ENCODE assay signal across 8 cellular contexts in genomic region chr19:12365094-12365371, GRCh38. TPM values are rescaled to one million over a fixed set of nuclear protein-coding genes. Genes with fewer than 3 reads are reported as not detected.
A peak's percentile ranks its signal among the peaks of the same experiment; 100 is the strongest.
DNase-seq lines count a peak whose midpoint lies in the region; ATAC-seq, FAIRE-seq and TF ChIP-seq lines count a peak whose summit lies in the region.

No MANE protein-coding gene starts in this region.

- 0% methylated on average over 17 of the region's 19 CpGs for WGBS in GM12878 (ENCODE audit: insufficient coverage, insufficient replicate concordance, low lambda C conversion rate, missing lambda C conversion rate)

- in situ Hi-C loops in GM12878 (cut with MboI) = no loop called here

- peak overlapping the region; percentile 66 for H3K9ac ChIP-seq in GM12878 (ENCODE audit: control insufficient read depth, insufficient read depth, low read length)

- H3K4me3 ChIP-seq in GM12878 = peak overlapping the region; percentile 74

- BruUV-seq in GM12878 (replicated peaks; lab: Mats Ljungman, UMichigan) = no TSS peak

- H3K27ac ChIP-seq in GM12878 (ENCODE audit: control insufficient read depth, insufficient read depth) = peak overlapping the region; percentile 55

- peak; percentile 33 for ATAC-seq in GM19023 (IDR thresholded peaks at IDR 0.05; ENCODE audit: unreplicated experiment)
- ATAC-seq in GM12878 = peak; percentile 17; the same call in 2 of the 3 replicates
- ATAC-seq in stimulated activated naive B cell treated with anti-CD40 and anti-IgM and Interleukin-4, amounts not matched to agents 10 μg/mL and 1 μg/mL and 100 μg/mL, for 72 hours (replicated peaks) = peak; percentile 33 to 36
- ATAC-seq in GM18517 (IDR thresholded peaks at IDR 0.05; ENCODE audit: unreplicated experiment) = no peak

- SMC1A ChIA-PET in GM12878 (lab: Charles Lee; ENCODE audit: uncharacterized antibody, unreplicated experiment) = interaction anchor here (1.2 to 2.8 kb wide), 2 partner anchors 32 to 130 kb away, joined by 5 to 11 read pairs; partner anchors contain the start of gene ZNF563

- FAIRE-seq in GM12878 (lab: Jason Lieb, UNC) = no peak

- peak overlapping the region in 1 of 3 donors; percentile 29 for H3K27ac Mint-ChIP-seq in IgD-negative memory B cell
- peak overlapping the region; percentile 95 for H3K27ac Mint-ChIP-seq in stimulated activated naive B cell treated with anti-CD40 and anti-IgM and Interleukin-4, amounts not matched to agents 10 μg/mL and 1 μg/mL and 100 μg/mL, for 72 hours

- H3K36me3 Mint-ChIP-seq in IgD-negative memory B cell = peaks cover 2% of the 10 kb centered on the region
- peaks cover 4 to 7% of the 10 kb centered on the region in 2 donors for H3K36me3 Mint-ChIP-seq in stimulated activated naive B cell treated with anti-CD40 and anti-IgM and Interleukin-4, amounts not matched to agents 10 μg/mL and 1 μg/mL and 100 μg/mL, for 72 hours

- H3K4me3 Mint-ChIP-seq in IgD-negative memory B cell = peak overlapping the region; percentile 87 to 100 (median 98)
- H3K4me3 Mint-ChIP-seq in stimulated activated naive B cell treated with anti-CD40 and anti-IgM and Interleukin-4, amounts not matched to agents 10 μg/mL and 1 μg/mL and 100 μg/mL, for 72 hours = peak overlapping the region; percentile 98 to 100

- no peak for TF ChIP-seq CTCF in GM12878 (IDR thresholded peaks at IDR 0.05 in 2 of 3, conservative IDR thresholded peaks at IDR 0.05 in 1 of 3; ENCODE audit: control insufficient read depth in 2 of 3, extremely low read depth in 1 of 3, insufficient read depth in 1 of 3, low read depth in 3 of 3, low read length in 3 of 3)

- H3K9me3 ChIP-seq in GM12878 (replicated peaks; ENCODE audit: control insufficient read depth, insufficient read depth, low read length) = peaks cover 4% of the 10 kb centered on the region; the same call in 2 of the 3 replicates

- no peak for TF ChIP-seq POLR2A in GM12878 (IDR thresholded peaks at IDR 0.05; ENCODE audit: low read depth, low read length)

- H3K36me3 ChIP-seq in GM12878 (ENCODE audit: control insufficient read depth in 2 of 2, insufficient read depth in 2 of 2, low read length in 1 of 2) = no peaks in the 10 kb centered on the region

- H3K4me1 ChIP-seq in GM12878 (ENCODE audit: control insufficient read depth, insufficient read depth, low read length) = no peaks in the 10 kb centered on the region; the same call in 1 of the 2 replicates

- POLR2A ChIA-PET in GM12878 (lab: Charles Lee) = interaction anchor here (0.5 to 1.0 kb wide), 4 partner anchors 32 to 247 kb away, joined by 3 to 8 read pairs (median 4); partner anchors contain the start of genes ZNF44 and ZNF563
- POLR2A ChIA-PET in HEK293T (lab: Yijun Ruan, JAX) = interaction anchor here (0.8 to 1.5 kb wide), 4 partner anchors 32 to 119 kb away, joined by 3 to 8 read pairs (median 3); partner anchors contain the start of gene ZNF563

- intact Hi-C loops in GM12878 (cut with micrococcal nuclease; ENCODE audit: unreplicated experiment) = no loop called here

- no peaks in the 10 kb centered on the region for H3K27me3 ChIP-seq in GM12878 (replicated peaks in 1 of 2; ENCODE audit: control insufficient read depth in 2 of 2, insufficient read depth in 2 of 2, low read length in 1 of 2)

- H3K4me1 Mint-ChIP-seq in IgD-negative memory B cell = peaks cover 9 to 18% (median 15%) of the 10 kb centered on the region in 3 donors
- peaks cover 25 to 43% of the 10 kb centered on the region in 2 donors for H3K4me1 Mint-ChIP-seq in stimulated activated naive B cell treated with anti-CD40 and anti-IgM and Interleukin-4, amounts not matched to agents 10 μg/mL and 1 μg/mL and 100 μg/mL, for 72 hours

- RAD21 ChIA-PET in GM12878 (lab: Charles Lee; ENCODE audit: unreplicated experiment) = interaction anchor here (0.6 to 1.5 kb wide), 6 partner anchors 33 to 567 kb away, joined by 3 to 22 read pairs (median 4); partner anchors contain the start of genes ZNF443, ZNF491 and ZNF563

- no peak for TF ChIP-seq RAD21 in GM12878 (IDR thresholded peaks at IDR 0.05; ENCODE audit: insufficient read depth, low read depth, low read length)

- no peak for TF ChIP-seq EP300 in GM12878 (IDR thresholded peaks at IDR 0.05; ENCODE audit: borderline replicate concordance in 1 of 2, control insufficient read depth in 1 of 2, low read depth in 2 of 2, low read length in 2 of 2)

- CTCF ChIA-PET in GM12878 (lab: Yijun Ruan, JAX) = interaction anchor here (0.9 to 1.1 kb wide), 3 partner anchors 32 to 123 kb away, joined by 3 to 4 read pairs (median 3); partner anchors contain the start of gene ZNF563
- CTCF ChIA-PET in HEK293T (lab: Yijun Ruan, JAX) = no interaction called here

- no peaks in the 10 kb centered on the region for H4K20me1 ChIP-seq in GM12878 (ENCODE audit: control insufficient read depth, insufficient read depth)

- H3K27me3 Mint-ChIP-seq in IgD-negative memory B cell = no peaks in the 10 kb centered on the region
- H3K27me3 Mint-ChIP-seq in stimulated activated naive B cell treated with anti-CD40 and anti-IgM and Interleukin-4, amounts not matched to agents 10 μg/mL and 1 μg/mL and 100 μg/mL, for 72 hours = no peaks in the 10 kb centered on the region

- no peaks in the 10 kb centered on the region; the same call in 1 of the 2 replicates for H3K79me2 ChIP-seq in GM12878 (ENCODE audit: control insufficient read depth, insufficient read depth, low read length)

- H2AFZ ChIP-seq in GM12878 (ENCODE audit: control insufficient read depth, low read depth, low read length) = peak overlapping the region; percentile 73

- DNase-seq in GM12878 (ENCODE audit: low read depth, low spot score) (no peak), iPS-NIHi7 (ENCODE audit: extremely low spot score) (peak; percentile 60), CD1c-positive myeloid dendritic cell (ENCODE audit: extremely low spot score) (no peak), HEK293T (ENCODE audit: extremely low spot score) (no peak)
- DNase-seq in stimulated activated naive B cell treated with anti-CD40 and anti-IgM and Interleukin-4, amounts not matched to agents 10 μg/mL and 1 μg/mL and 100 μg/mL, for 72 hours = no peak

- peak overlapping the region; percentile 96 for H3K4me2 ChIP-seq in GM12878 (ENCODE audit: control insufficient read depth, insufficient read depth)

- H3K9me3 Mint-ChIP-seq in IgD-negative memory B cell = no peaks in the 10 kb centered on the region
- H3K9me3 Mint-ChIP-seq in stimulated activated naive B cell treated with anti-CD40 and anti-IgM and Interleukin-4, amounts not matched to agents 10 μg/mL and 1 μg/mL and 100 μg/mL, for 72 hours = peaks cover 0 to 2% of the 10 kb centered on the region in 2 donors

RNA-seq across cellular contexts. Expression of gene ZNF442, which starts 0.5 kb away (rescaled TPM):
- polyA plus RNA-seq in IgD-negative memory B cell = 2.3 TPM
- total RNA-seq in GM12878 (2013; cell fraction: nucleolus; rRNA removed) = 0.86 and 0.98 TPM in 2 replicates
- 0.11 and 0.23 TPM in 2 replicates for total RNA-seq in GM12878 (2014; rRNA removed)
- total RNA-seq in GM12878 (2014; rRNA removed; fragmentation: Illumina TruSeq; extraction: Trizol) = 0.41 and 0.45 TPM in 2 replicates
- 0.15 and 0.58 TPM in 2 replicates for total RNA-seq in GM12878 (2021)
- 0.83 TPM for polyA plus RNA-seq in GM12878 (2011; ENCODE audit: low read depth)
- polyA plus RNA-seq in GM12878 (2011; rRNA removed) = 0.26 and 0.69 TPM in 2 replicates
- 0.07 and 0.15 TPM in 2 replicates for polyA plus RNA-seq in GM12878 (2011; cell fraction: cytosol; rRNA removed)
- polyA plus RNA-seq in GM12878 (2011; cell fraction: nucleus; rRNA removed) = 0.15 and 0.28 TPM in 2 replicates
- 1.5 and 2.0 TPM in 2 replicates for polyA plus RNA-seq in GM12878 (2012)
- polyA plus RNA-seq in GM12878 (2014; fragmentation: Illumina TruSeq; extraction: Trizol) = 0.10 and 0.65 TPM in 2 replicates
- under 1 TPM in 1 of 2 experiments, not detected in 1; 0.05 TPM for polyA plus RNA-seq in GM12878 (2014; fragmentation: Nextera tagmentation; extraction: Ambion mirVana)
- polyA plus RNA-seq in GM12878 (2014; rRNA removed) = 0.10 and 0.13 TPM in 2 replicates
- under 1 TPM; 0.24 to 0.64 TPM for polyA plus RNA-seq in GM12878 (2016; fragmentation: Nextera tagmentation; extraction: Ambion mirVana)
- polyA minus RNA-seq in GM12878 (2011; rRNA and poly(A)+ RNA removed) = 0.21 and 0.22 TPM in 2 replicates
- not detected in 2 replicates for polyA minus RNA-seq in GM12878 (2011; cell fraction: cytosol; rRNA and poly(A)+ RNA removed)
- polyA minus RNA-seq in GM12878 (2011; cell fraction: nucleus; rRNA and poly(A)+ RNA removed) = 0.12 and 0.19 TPM in 2 replicates

RNA-seq across cellular contexts. Expression of gene ZNF563, which starts 31.6 kb away (rescaled TPM):
- 3.7 TPM for polyA plus RNA-seq in IgD-negative memory B cell
- 28.0 and 29.6 TPM in 2 replicates for total RNA-seq in GM12878 (2013; cell fraction: nucleolus; rRNA removed)
- 1.8 and 2.7 TPM in 2 replicates for total RNA-seq in GM12878 (2014; rRNA removed)
- 4.4 TPM in 2 replicates for total RNA-seq in GM12878 (2014; rRNA removed; fragmentation: Illumina TruSeq; extraction: Trizol)
- 2.8 and 3.7 TPM in 2 replicates for total RNA-seq in GM12878 (2021)
- polyA plus RNA-seq in GM12878 (2011; ENCODE audit: low read depth) = 2.0 TPM
- polyA plus RNA-seq in GM12878 (2011; rRNA removed) = 6.4 and 11.4 TPM in 2 replicates
- 3.0 and 3.7 TPM in 2 replicates for polyA plus RNA-seq in GM12878 (2011; cell fraction: cytosol; rRNA removed)
- 3.8 and 4.6 TPM in 2 replicates for polyA plus RNA-seq in GM12878 (2011; cell fraction: nucleus; rRNA removed)
- 2.0 and 4.1 TPM in 2 replicates for polyA plus RNA-seq in GM12878 (2012)
- polyA plus RNA-seq in GM12878 (2014; fragmentation: Illumina TruSeq; extraction: Trizol) = 2.8 and 3.8 TPM in 2 replicates
- polyA plus RNA-seq in GM12878 (2014; fragmentation: Nextera tagmentation; extraction: Ambion mirVana) = 1 to 10 TPM; 1.7 to 2.5 TPM
- 2.7 and 2.8 TPM in 2 replicates for polyA plus RNA-seq in GM12878 (2014; rRNA removed)
- 1 to 10 TPM; 4.8 to 5.5 TPM for polyA plus RNA-seq in GM12878 (2016; fragmentation: Nextera tagmentation; extraction: Ambion mirVana)
- polyA minus RNA-seq in GM12878 (2011; rRNA and poly(A)+ RNA removed) = 4.5 and 5.2 TPM in 2 replicates
- 1.8 and 4.9 TPM in 2 replicates for polyA minus RNA-seq in GM12878 (2011; cell fraction: cytosol; rRNA and poly(A)+ RNA removed)
- 2.9 and 4.1 TPM in 2 replicates for polyA minus RNA-seq in GM12878 (2011; cell fraction: nucleus; rRNA and poly(A)+ RNA removed)

RNA-seq across cellular contexts. Expression of gene ZNF799, which starts 36.0 kb away (rescaled TPM):
- polyA plus RNA-seq in IgD-negative memory B cell (10.2 TPM), GM12878 (2011; rRNA removed) (9.2 and 13.8 TPM in 2 replicates), GM12878 (2014; fragmentation: Illumina TruSeq; extraction: Trizol) (2.5 and 2.6 TPM in 2 replicates), GM12878 (2014; fragmentation: Nextera tagmentation; extraction: Ambion mirVana) (1 to 10 TPM; 1.5 to 2.0 TPM), GM12878 (2014; rRNA removed) (2.1 and 2.3 TPM in 2 replicates), GM12878 (2016; fragmentation: Nextera tagmentation; extraction: Ambion mirVana) (1 to 10 TPM; 2.9 to 3.3 TPM)
- total RNA-seq in GM12878 (2013; cell fraction: nucleolus; rRNA removed) = 25.5 and 27.5 TPM in 2 replicates
- total RNA-seq in GM12878 (2014; rRNA removed) (3.2 and 4.3 TPM in 2 replicates), GM12878 (2014; rRNA removed; fragmentation: Illumina TruSeq; extraction: Trizol) (4.5 and 4.7 TPM in 2 replicates), GM12878 (2021) (3.1 and 3.5 TPM in 2 replicates)
- 1.7 TPM for polyA plus RNA-seq in GM12878 (2011; ENCODE audit: low read depth)
- polyA plus RNA-seq in GM12878 (2011; cell fraction: cytosol; rRNA removed) = 3.3 and 3.7 TPM in 2 replicates
- 7.8 and 8.7 TPM in 2 replicates for polyA plus RNA-seq in GM12878 (2011; cell fraction: nucleus; rRNA removed)
- 2.3 and 2.7 TPM in 2 replicates for polyA plus RNA-seq in GM12878 (2012)
- 9.7 and 14.0 TPM in 2 replicates for polyA minus RNA-seq in GM12878 (2011; rRNA and poly(A)+ RNA removed)
- 3.5 and 4.8 TPM in 2 replicates for polyA minus RNA-seq in GM12878 (2011; cell fraction: cytosol; rRNA and poly(A)+ RNA removed)
- 10.4 and 12.6 TPM in 2 replicates for polyA minus RNA-seq in GM12878 (2011; cell fraction: nucleus; rRNA and poly(A)+ RNA removed)
